In genomic region chr11:59157433-59157832, GRCh38 we compare ENCODE assay signal across 1 cellular context.
TF ChIP-seq lines count a peak whose summit lies in the region.

No MANE protein-coding gene starts in this region.

TF ChIP-seq in IMR-90, 13 proteins besides CTCF, POLR2A, EP300 and RAD21:
- no peak for TF ChIP-seq MAZ (IDR thresholded peaks at IDR 0.05; ENCODE audit: borderline replicate concordance, low read depth, low read length)
- TF ChIP-seq CHD1 (IDR thresholded peaks at IDR 0.05; ENCODE audit: low read depth, low read length), result no peak
- no peak for TF ChIP-seq ELK1 (IDR thresholded peaks at IDR 0.05; ENCODE audit: borderline replicate concordance, low read depth, low read length)
- no peak for TF ChIP-seq FOS (IDR thresholded peaks at IDR 0.05; ENCODE audit: low read depth, low read length)
- TF ChIP-seq MAFK (IDR thresholded peaks at IDR 0.05; ENCODE audit: low read depth, low read length), result 0 out of 2 replicates have a peak, but pooled peaks have one; percentile 30
